In genomic region chr12:12202105-12202504, GRCh38 we compare ENCODE assay signal across 1 cellular context.
TF ChIP-seq lines count a peak whose summit lies in the region.

No MANE protein-coding gene starts in this region.

TF ChIP-seq in H1, 55 proteins besides CTCF, POLR2A, EP300 and RAD21 (continued from another document):
- no peak for TF ChIP-seq TBP (IDR thresholded peaks at IDR 0.05; ENCODE audit: low read depth, low read length)
- TF ChIP-seq KDM1A (IDR thresholded peaks at IDR 0.05; ENCODE audit: borderline replicate concordance, low read length) = no peak
- no peak for TF ChIP-seq POLR2AphosphoS5 (IDR thresholded peaks at IDR 0.05; ENCODE audit: low read depth, low read length)
- no peak for TF ChIP-seq RFX5 (IDR thresholded peaks at IDR 0.05; ENCODE audit: borderline replicate concordance, low read depth, low read length)
- no peak for TF ChIP-seq SRF (IDR thresholded peaks at IDR 0.05; ENCODE audit: low read depth, low read length)
- no peak for TF ChIP-seq GTF2F1 (IDR thresholded peaks at IDR 0.05; ENCODE audit: borderline replicate concordance, low read depth, low read length)
- no peak for TF ChIP-seq CTBP2 (IDR thresholded peaks at IDR 0.05; ENCODE audit: borderline replicate concordance, insufficient read depth, insufficient read length, low read length)
- TF ChIP-seq HDAC2 (IDR thresholded peaks at IDR 0.05; ENCODE audit: borderline replicate concordance in 1 of 2, low read depth in 2 of 2, low read length in 2 of 2) = no peak
- TF ChIP-seq MAFK (IDR thresholded peaks at IDR 0.05; ENCODE audit: low read depth, low read length) = no peak
- no peak for TF ChIP-seq SP1 (IDR thresholded peaks at IDR 0.05; ENCODE audit: low read depth, low read length)
- no peak for TF ChIP-seq HDAC6 (IDR thresholded peaks at IDR 0.05; ENCODE audit: low read depth, low read length)
